In genomic region chr12:130504110-130504835, GRCh38 we compare ENCODE assay signal across 1 cellular context.
TF ChIP-seq lines count a peak whose summit lies in the region.

No MANE protein-coding gene starts in this region.

TF ChIP-seq in H1, 55 proteins besides CTCF, POLR2A, EP300 and RAD21:
- TF ChIP-seq E2F6 (IDR thresholded peaks at IDR 0.05) = peak; percentile 66
- no peak for TF ChIP-seq TAF7 (optimal IDR thresholded peaks at IDR 0.05; ENCODE audit: borderline replicate concordance, low read depth, low read length)
TF ChIP-seq in H1: peak in this region for 1.
